ENCODE assay signal across 14 cellular contexts in genomic region chr3:99071096-99071495, GRCh38.
DNase-seq lines count a peak whose midpoint lies in the region; ATAC-seq and TF ChIP-seq lines count a peak whose summit lies in the region.
"Had no signal": no experiment of that assay in that cellular context is flagged by ENCODE, and none has a peak within 500 bp of the region (broad histone marks: within the 10 kb centered on the region; RNA-seq: fewer than 3 reads in every experiment).

No MANE protein-coding gene starts in this region.

- H3K4me1 ChIP-seq in Caco-2, result no peaks in the 10 kb centered on the region

- POLR2A ChIA-PET in Caco-2 (lab: Charles Lee), result no interaction called here

- intact Hi-C loops in head of caudate nucleus (cut with DNase I) (no loop called here), sciatic nerve (cut with DNase I) (no loop called here), Caco-2 (cut with micrococcal nuclease; ENCODE audit: unreplicated experiment) (no loop called here)

- CTCF ChIA-PET in Caco-2 (lab: Charles Lee), result no interaction called here

- no peaks in the 10 kb centered on the region for H3K36me3 ChIP-seq in Caco-2 (ENCODE audit: control insufficient read depth, insufficient read depth, low read length)

- no peaks in the 10 kb centered on the region for H3K36me3 Mint-ChIP-seq in Caco-2 (ENCODE audit: insufficient read depth, unreplicated experiment)

- no peaks in the 10 kb centered on the region for H3K9me3 ChIP-seq in Caco-2

- H3K27me3 ChIP-seq in Caco-2 (replicated peaks; ENCODE audit: control insufficient read depth, insufficient read depth, low read length), result no peaks in the 10 kb centered on the region

- no peak overlapping the region for H3K27ac Mint-ChIP-seq in Caco-2 (ENCODE audit: unreplicated experiment)
- H3K27ac Mint-ChIP-seq: CD4-positive, alpha-beta T cell; GM23338; HFFc6 had no signal

- no peaks in the 10 kb centered on the region for H3K4me1 Mint-ChIP-seq in Caco-2 (ENCODE audit: low read depth, unreplicated experiment)
- H3K4me1 Mint-ChIP-seq: GM23338 had no signal

- no peaks in the 10 kb centered on the region for H3K9me3 Mint-ChIP-seq in Caco-2 (ENCODE audit: unreplicated experiment)

- no peak overlapping the region for H3K4me3 ChIP-seq in AG10803 (ENCODE audit: low read length)
- H3K4me3 ChIP-seq in Caco-2 (ENCODE audit: low read depth, low read length), result no peak overlapping the region
- H3K4me3 ChIP-seq: GM23338 had no signal

- no TSS peak for BruUV-seq in Caco-2 (replicated peaks; lab: Mats Ljungman, UMichigan)

- ATAC-seq in sciatic nerve, result peak; percentile 10
- no peak for ATAC-seq in GM21390 (IDR thresholded peaks at IDR 0.05; ENCODE audit: unreplicated experiment)
- ATAC-seq: GM23338 had no signal

- H3K4me3 Mint-ChIP-seq in Caco-2 (ENCODE audit: unreplicated experiment), result no peak overlapping the region
- H3K4me3 Mint-ChIP-seq: CD4-positive, alpha-beta T cell; GM23338; HFFc6 had no signal

- peak; percentile 11 for DNase-seq in AG10803 (ENCODE audit: low read depth)
- DNase-seq in COLO829 (ENCODE audit: low spot score), result peak; percentile 16
- DNase-seq in head of caudate nucleus, result peak in 37 of 42 donors; percentile 5 to 76 (median 38)
- no peak for DNase-seq in sciatic nerve (ENCODE audit: low spot score)
- no peak for DNase-seq in Caco-2
- no peak for DNase-seq in kidney glomerular epithelial cell (lab: John Stamatoyannopoulos, UW)
- DNase-seq: Calu3; CD4-positive, alpha-beta T cell; DND-41; GDM1; HCEC 1CT; HFFc6 had no signal

- peaks cover 3% of the 10 kb centered on the region for H3K27me3 Mint-ChIP-seq in Caco-2 (ENCODE audit: insufficient read depth, unreplicated experiment)
- H3K27me3 Mint-ChIP-seq: CD4-positive, alpha-beta T cell had no signal

- no peak for TF ChIP-seq CTCF in AG10803 (conservative IDR thresholded peaks at IDR 0.05; ENCODE audit: low read length)
- no peak for TF ChIP-seq CTCF in Caco-2 (IDR thresholded peaks at IDR 0.05; ENCODE audit: insufficient read depth in 1 of 2, low read depth in 1 of 2, low read length in 1 of 2, severe bottlenecking in 1 of 2, unreplicated experiment in 1 of 2)

Comparison
In these comparisons a context has a peak if more than half of its experiments do, and no peak if none do; other contexts are left out.
1. DNase-seq: peak in AG10803 (single experiment), COLO829 (single experiment) and head of caudate nucleus (37 of 42); none in sciatic nerve (single experiment), Caco-2 (0 of 2) and kidney glomerular epithelial cell (single experiment).